ENCODE assay signal across 19 cellular contexts in the genomic region with DNA sequence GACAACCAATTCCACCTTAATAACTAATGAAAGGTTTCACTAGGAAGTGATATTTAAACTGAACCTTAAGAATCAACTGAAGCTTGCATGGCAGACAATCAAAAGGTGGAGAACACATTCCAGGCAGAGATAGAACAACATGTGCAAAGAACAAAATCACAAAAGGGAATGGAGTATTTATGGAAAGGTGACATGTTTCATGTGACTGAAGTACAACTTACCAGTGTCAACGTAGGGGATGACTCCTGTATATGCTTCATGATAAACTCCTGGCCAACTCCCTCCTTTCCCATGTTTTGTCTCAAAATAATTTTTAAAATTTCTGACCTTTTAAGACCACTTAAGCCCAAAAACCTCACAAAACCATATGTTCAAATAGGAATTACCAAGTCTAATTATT. TPM values are rescaled to one million over a fixed set of nuclear protein-coding genes. Genes with fewer than 3 reads are reported as not detected.
DNase-seq lines count a peak whose midpoint lies in the region; ATAC-seq and TF ChIP-seq lines count a peak whose summit lies in the region.
"Had no signal": no experiment of that assay in that cellular context is flagged by ENCODE, and none has a peak within 500 bp of the region (broad histone marks: within the 10 kb centered on the region; RNA-seq: fewer than 3 reads in every experiment).

No MANE protein-coding gene starts in this region.

- POLR2A ChIA-PET in T-cell (lab: Charles Lee), result no interaction called here

- H3K4me1 Mint-ChIP-seq in T-cell, result peaks cover 60 to 74% (median 70%) of the 10 kb centered on the region in 3 donors

- TF ChIP-seq CTCF in cardiac muscle cell (IDR thresholded peaks at IDR 0.05; ENCODE audit: low read depth, low read length), result no peak

- H3K4me3 ChIP-seq in cardiac muscle cell (no peak overlapping the region), muscle layer of colon (ENCODE audit: low read depth in 1 of 2, low read length in 2 of 2) (peak overlapping the region in 1 of 2 donors; percentile 1), stomach smooth muscle (ENCODE audit: low read length in 2 of 2) (peak overlapping the region; percentile 0 to 8)
- H3K4me3 ChIP-seq: A549, BLaER1 had no signal

- H3K27ac ChIP-seq in cardiac muscle cell (peak overlapping the region; percentile 74), muscle layer of colon (ENCODE audit: low read depth, low read length) (peak overlapping the region; percentile 43), stomach smooth muscle (ENCODE audit: low read length) (no peak overlapping the region)
- H3K27ac ChIP-seq: A549, BLaER1 had no signal

- H3K9ac ChIP-seq in muscle layer of colon (ENCODE audit: low read length), result no peak overlapping the region
- H3K9ac ChIP-seq in stomach smooth muscle (ENCODE audit: low read length in 2 of 2), result no peak overlapping the region
- H3K9ac ChIP-seq: BLaER1 had no signal

- H3K36me3 Mint-ChIP-seq in T-cell, result peaks cover 19% of the 10 kb centered on the region

- ATAC-seq in T-cell (replicated peaks in 1 of 4), result no peak
- ATAC-seq: A549, HepG2 had no signal

- no peaks in the 10 kb centered on the region for H3K9me3 ChIP-seq in cardiac muscle cell (ENCODE audit: low read depth)
- H3K9me3 ChIP-seq in muscle layer of colon (ENCODE audit: low read length), result no peaks in the 10 kb centered on the region
- H3K9me3 ChIP-seq in stomach smooth muscle (ENCODE audit: control insufficient read depth in 2 of 2, low read length in 2 of 2), result no peaks in the 10 kb centered on the region
- H3K9me3 ChIP-seq: A549, BLaER1 had no signal

- no peaks in the 10 kb centered on the region for H3K27me3 Mint-ChIP-seq in T-cell
- H3K27me3 Mint-ChIP-seq: CD8-positive, alpha-beta memory T cell had no signal

- CTCF ChIA-PET in T-cell (lab: Charles Lee), result interaction anchor here in 1 of 2 donors (0.7 to 1.6 kb wide), 2 partner anchors 10 to 79 kb away, joined by 3 to 4 read pairs; no protein-coding TSS in a partner anchor

- no peak overlapping the region for H3K4me3 Mint-ChIP-seq in T-cell

- H3K27me3 ChIP-seq in cardiac muscle cell, result no peaks in the 10 kb centered on the region
- no peaks in the 10 kb centered on the region for H3K27me3 ChIP-seq in muscle layer of colon (ENCODE audit: control insufficient read depth in 1 of 2, insufficient read depth in 2 of 2, low read length in 2 of 2)
- H3K27me3 ChIP-seq in stomach smooth muscle (ENCODE audit: control insufficient read depth in 1 of 2, insufficient read depth in 2 of 2, low read length in 2 of 2), result no peaks in the 10 kb centered on the region
- H3K27me3 ChIP-seq: BLaER1 had no signal

- H3K4me1 ChIP-seq in cardiac muscle cell (ENCODE audit: low read depth) (peaks cover 50% of the 10 kb centered on the region), muscle layer of colon (ENCODE audit: insufficient read depth, low read length) (peaks cover 10% of the 10 kb centered on the region), stomach smooth muscle (ENCODE audit: control insufficient read depth, insufficient read depth, low read length) (peaks cover 3% of the 10 kb centered on the region)

- H3K27ac Mint-ChIP-seq in T-cell, result peak overlapping the region; percentile 11 to 57

- no peaks in the 10 kb centered on the region for H3K9me3 Mint-ChIP-seq in T-cell

- DNase-seq in T-cell (no peak), cardiac muscle cell (ENCODE audit: low read depth in 1 of 2, low spot score in 1 of 2) (no peak), DMS153 (lab: John Stamatoyannopoulos, UW) (no peak), activated T-cell treated with anti-CD3 and anti-CD28 coated beads for 4 hours (no peak), EL (no peak)
- DNase-seq in activated CD8-positive, alpha-beta memory T cell treated with anti-CD3 and anti-CD28 coated beads, Interleukin-2, amount 50 U/mL, for 4 hours, result no peak
- DNase-seq: CD8-positive, alpha-beta memory T cell; DMS79; KBM-7; MV-4-11; NCI-H1694 treated with DMSO at 0.1 percent for 48 hours; NCI-H510A; NCI-H774 had no signal

- H3K36me3 ChIP-seq in cardiac muscle cell, result peaks cover 35% of the 10 kb centered on the region
- H3K36me3 ChIP-seq in muscle layer of colon (ENCODE audit: insufficient read depth, low read length), result no peaks in the 10 kb centered on the region
- H3K36me3 ChIP-seq in stomach smooth muscle (ENCODE audit: control insufficient read depth in 2 of 2, insufficient read depth in 2 of 2, low read length in 2 of 2), result peaks cover 1 to 10% of the 10 kb centered on the region in 2 donors
- H3K36me3 ChIP-seq: BLaER1 had no signal

RNA-seq across cellular contexts. Expression of a gene that starts 6.6 kb away (rescaled TPM):
- total RNA-seq in T-cell (under 1 TPM in 2 of 5 donors, not detected in 3; 0.13 to 0.23 TPM), cardiac muscle cell (187 and 230 TPM in 2 replicates)
- 502 and 603 TPM in 2 replicates for polyA plus RNA-seq in cardiac muscle cell
- total RNA-seq: CD8-positive, alpha-beta memory T cell; HepG2; RPMI7951 had no signal
- polyA plus RNA-seq: A549, HepG2 had no signal

Comparison
In these comparisons a context has a peak if more than half of its experiments do, and no peak if none do; other contexts are left out.
1. RNA of a gene that starts 6.6 kb away (total RNA-seq): 187 to 230 TPM in cardiac muscle cell; 0.13 to 0.23 TPM in T-cell; every median in the first group is over 100 times any median in the second.